ENCODE assay signal across 14 cellular contexts in the genomic region with DNA sequence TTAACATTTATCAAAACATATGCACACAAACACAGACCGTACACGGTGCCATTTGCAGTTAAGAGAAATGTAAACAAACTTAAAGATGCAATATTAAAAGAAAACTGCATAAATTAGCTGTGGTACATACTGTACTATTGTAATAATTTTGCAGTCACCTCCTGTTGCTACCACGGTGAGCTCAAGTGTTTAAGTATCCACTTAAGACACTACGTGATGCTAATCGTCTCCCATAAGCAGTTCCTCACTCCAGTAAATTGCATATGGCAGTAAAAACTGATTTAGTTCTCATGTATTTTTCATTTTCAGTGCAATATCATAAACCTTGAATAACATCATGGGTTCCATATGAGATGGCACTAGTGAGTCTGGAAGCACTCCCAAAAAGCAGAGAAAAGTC. TPM values are rescaled to one million over a fixed set of nuclear protein-coding genes. Genes with fewer than 3 reads are reported as not detected.
DNase-seq lines count a peak whose midpoint lies in the region; ATAC-seq and TF ChIP-seq lines count a peak whose summit lies in the region.
"Had no signal": no experiment of that assay in that cellular context is flagged by ENCODE, and none has a peak within 500 bp of the region (broad histone marks: within the 10 kb centered on the region; RNA-seq: fewer than 3 reads in every experiment).

No MANE protein-coding gene starts in this region.

- no peaks in the 10 kb centered on the region for H3K4me1 ChIP-seq in heart left ventricle
- no peaks in the 10 kb centered on the region for H3K4me1 ChIP-seq in A673 (ENCODE audit: insufficient read depth, low read length, poor library complexity, severe bottlenecking)
- H3K4me1 ChIP-seq in MM.1S (ENCODE audit: low read length), result no peaks in the 10 kb centered on the region

- POLR2A ChIA-PET in A673 (lab: Charles Lee; ENCODE audit: low non-redundant PET), result no interaction called here

- no TSS peak for BruUV-seq in A673 (replicated peaks; lab: Mats Ljungman, UMichigan)

- intact Hi-C loops in heart left ventricle (cut with DNase I) (no loop called here), A673 (cut with micrococcal nuclease; ENCODE audit: unreplicated experiment) (no loop called here)

- H3K27me3 ChIP-seq in heart left ventricle, result peaks cover 0 to 7% (median 0%) of the 10 kb centered on the region in 9 donors
- no peaks in the 10 kb centered on the region for H3K27me3 ChIP-seq in A673 (replicated peaks; ENCODE audit: insufficient read depth, low read depth, low read length, poor library complexity)
- H3K27me3 ChIP-seq in MM.1S (replicated peaks; ENCODE audit: insufficient read depth, low read length), result no peaks in the 10 kb centered on the region

- no peaks in the 10 kb centered on the region for H4K20me1 ChIP-seq in MM.1S (ENCODE audit: insufficient read depth, low read length)

- H3K9me3 ChIP-seq in heart left ventricle, result peaks cover 0 to 5% (median 0%) of the 10 kb centered on the region in 12 donors
- no peaks in the 10 kb centered on the region for H3K9me3 ChIP-seq in A673 (ENCODE audit: low read depth, low read length, poor library complexity, severe bottlenecking)
- no peaks in the 10 kb centered on the region for H3K9me3 ChIP-seq in MM.1S (replicated peaks; ENCODE audit: insufficient read depth, low read length)

- H3K27ac ChIP-seq in heart left ventricle (no peak overlapping the region), A673 (ENCODE audit: low read depth, low read length, poor library complexity, severe bottlenecking) (no peak overlapping the region), MM.1S (ENCODE audit: low read length) (no peak overlapping the region)
- H3K27ac ChIP-seq: HL-60 had no signal

- no peak overlapping the region for H3K4me3 ChIP-seq in heart left ventricle
- H3K4me3 ChIP-seq in A673 (ENCODE audit: low read depth, low read length, poor library complexity, severe bottlenecking), result no peak overlapping the region
- H3K4me3 ChIP-seq in MM.1S (ENCODE audit: low read length), result no peak overlapping the region

- no peaks in the 10 kb centered on the region for H3F3A ChIP-seq in MM.1S (ENCODE audit: insufficient read depth, low read length)

- H3K36me3 ChIP-seq in heart left ventricle, result no peaks in the 10 kb centered on the region
- H3K36me3 ChIP-seq in A673 (ENCODE audit: insufficient read depth, low read length, poor library complexity, severe bottlenecking), result no peaks in the 10 kb centered on the region
- no peaks in the 10 kb centered on the region for H3K36me3 ChIP-seq in MM.1S (replicated peaks; ENCODE audit: insufficient read depth, low read length)

- H3K9ac ChIP-seq in MM.1S (ENCODE audit: low read length), result no peak overlapping the region

- H3K79me2 ChIP-seq in MM.1S (ENCODE audit: low read length), result no peaks in the 10 kb centered on the region

- H2AFZ ChIP-seq in MM.1S (ENCODE audit: low read length), result no peak overlapping the region

- no peaks in the 10 kb centered on the region for H3K9me2 ChIP-seq in MM.1S (replicated peaks; ENCODE audit: insufficient read depth, low read length)

- TF ChIP-seq CTCF in heart left ventricle (IDR thresholded peaks at IDR 0.05) (no peak), A673 (conservative IDR thresholded peaks at IDR 0.05; ENCODE audit: low read depth, low read length) (no peak), MM.1S (IDR thresholded peaks at IDR 0.05; ENCODE audit: low read length) (no peak)

- peak; percentile 37 for DNase-seq in NCI-H2171 treated with DMSO at 0.1 percent for 48 hours (lab: John Stamatoyannopoulos, UW)
- DNase-seq in NCI-H2171 (lab: John Stamatoyannopoulos, UW), result no peak
- DNase-seq in NCI-H2107 (lab: John Stamatoyannopoulos, UW), result peak; percentile 21
- DNase-seq in NCI-H524 (lab: John Stamatoyannopoulos, UW), result peak; percentile 71 to 84
- DNase-seq in heart left ventricle, result no peak
- no peak for DNase-seq in A673 (ENCODE audit: low spot score)
- no peak for DNase-seq in hypothalamus (lab: John Stamatoyannopoulos, UW)
- DNase-seq in MM.1S, result no peak
- DNase-seq: C1 segment of cervical spinal cord, NCI-H1048, NCI-H446 treated with DMSO at 0.1 percent for 48 hours had no signal

- WGBS in heart left ventricle, 4 donors, result 55 to 73% (median 59%) methylated on average over 5 of the region's 5 CpGs

- CTCF ChIA-PET in A673 (lab: Charles Lee), result no interaction called here

- TF ChIP-seq POLR2A in heart left ventricle (IDR thresholded peaks at IDR 0.05), result no peak

- no peak overlapping the region for H3K4me2 ChIP-seq in MM.1S (ENCODE audit: low read depth, low read length)

- no peak for ATAC-seq in heart left ventricle

RNA-seq across cellular contexts. Expression of gene CLEC4F, which starts 14.4 kb away (rescaled TPM):
- total RNA-seq in heart left ventricle (under 1 TPM in 6 of 9 donors, not detected in 3; 0.09 to 0.38 (median 0.19) TPM), A673 (2021) (0.67 and 1.1 TPM in 2 replicates)
- polyA plus RNA-seq in heart left ventricle, result under 1 TPM; 0.04 to 0.46 TPM
- total RNA-seq: A172, H1 had no signal
- polyA plus RNA-seq: H1 had no signal

RNA-seq across cellular contexts. Expression of gene FIGLA, which starts 15.5 kb away (rescaled TPM):
- total RNA-seq in heart left ventricle (not detected), A673 (2021) (not detected in 2 replicates)
- polyA plus RNA-seq in heart left ventricle, result not detected
- total RNA-seq: A172, H1 had no signal
- polyA plus RNA-seq: H1 had no signal

RNA-seq across cellular contexts. Expression of gene CD207, which starts 29.6 kb away (rescaled TPM):
- total RNA-seq in heart left ventricle (under 1 TPM in 5 of 9 donors, not detected in 4; 0.16 to 0.48 (median 0.20) TPM), A673 (2021) (1.1 and 2.4 TPM in 2 replicates)
- under 1 TPM; 0.04 to 0.19 TPM for polyA plus RNA-seq in heart left ventricle
- total RNA-seq: A172, H1 had no signal
- polyA plus RNA-seq: H1 had no signal

RNA-seq across cellular contexts. Expression of gene ADD2, which starts 38.0 kb away (rescaled TPM):
- total RNA-seq in heart left ventricle (1 to 10 TPM in 8 of 9 donors, under 1 TPM in 1; 0.49 to 7.3 (median 3.7) TPM), A673 (2021) (5.6 and 6.6 TPM in 2 replicates)
- under 1 TPM; 0.55 to 0.61 TPM for polyA plus RNA-seq in heart left ventricle

Comparison
In these comparisons a context has a peak if more than half of its experiments do, and no peak if none do; other contexts are left out.
1. DNase-seq: peak in NCI-H2171 treated with DMSO at 0.1 percent for 48 hours (single experiment), NCI-H2107 (single experiment) and NCI-H524 (2 of 2); none in NCI-H2171 (single experiment), heart left ventricle (0 of 5), A673 (single experiment), hypothalamus (0 of 51) and MM.1S (single experiment).